8 cellular contexts compared by ENCODE assay signal in genomic region chr12:50103767-50104321, GRCh38. TPM values are rescaled to one million over a fixed set of nuclear protein-coding genes. Genes with fewer than 3 reads are reported as not detected.
A peak's percentile ranks its signal among the peaks of the same experiment; 100 is the strongest.
DNase-seq lines count a peak whose midpoint lies in the region; ATAC-seq and TF ChIP-seq lines count a peak whose summit lies in the region.

Gene GPD1, plus strand, starts transcription at chr12:50104008. Its CDS starts 43 bp downstream, at chr12:50104051.

- peaks cover 43% of the 10 kb centered on the region for H3K4me1 ChIP-seq in left ventricle myocardium inferior

- H3K9me3 ChIP-seq in left ventricle myocardium inferior (replicated peaks): no peaks in the 10 kb centered on the region

- H3K27ac ChIP-seq in adipose tissue (ENCODE audit: low read depth, low read length): no peak within 1 kb of the TSS
- H3K27ac ChIP-seq in left ventricle myocardium inferior (replicated peaks): peak within 1 kb of the TSS; percentile 66

- intact Hi-C loops in left ventricle myocardium inferior (cut with micrococcal nuclease): no loop called here
- intact Hi-C loops in CD14-positive monocyte (cut with micrococcal nuclease): no loop called here

- peak within 1 kb of the TSS; percentile 59 for H3K4me3 ChIP-seq in left ventricle myocardium inferior

- peaks cover 12% of the 10 kb centered on the region for H3K36me3 Mint-ChIP-seq in activated CD8-positive, alpha-beta memory T cell treated with anti-CD3 and anti-CD28 coated beads, Interleukin-2, amount 10 ng/mL, durations not matched to agents 7 days and 5 days
- H3K36me3 Mint-ChIP-seq in CD14-positive monocyte: peaks cover 24 to 30% of the 10 kb centered on the region in 2 donors

- no peaks in the 10 kb centered on the region for H3K4me1 Mint-ChIP-seq in activated CD8-positive, alpha-beta memory T cell treated with anti-CD3 and anti-CD28 coated beads, Interleukin-2, amount 10 ng/mL, durations not matched to agents 7 days and 5 days
- H3K4me1 Mint-ChIP-seq in CD14-positive monocyte: no peaks in the 10 kb centered on the region

- H3K27me3 ChIP-seq in left ventricle myocardium inferior (ENCODE audit: low read depth): no peaks in the 10 kb centered on the region

- peaks cover 20% of the 10 kb centered on the region for H3K36me3 ChIP-seq in left ventricle myocardium inferior

- TF ChIP-seq CTCF in left ventricle myocardium inferior (IDR thresholded peaks at IDR 0.05; ENCODE audit: borderline replicate concordance) (peak; percentile 16), CD14-positive monocyte (IDR thresholded peaks at IDR 0.05) (no peak)

- ATAC-seq in activated CD8-positive, alpha-beta memory T cell treated with anti-CD3 and anti-CD28 coated beads, Interleukin-2, amount 10 ng/mL, durations not matched to agents 7 days and 5 days: no peak

- 11 to 38% (median 37%) methylated on average over 13 of the region's 13 CpGs for WGBS in adipose tissue, 3 donors

- no peaks in the 10 kb centered on the region for H3K9me3 Mint-ChIP-seq in activated CD8-positive, alpha-beta memory T cell treated with anti-CD3 and anti-CD28 coated beads, Interleukin-2, amount 10 ng/mL, durations not matched to agents 7 days and 5 days (ENCODE audit: low read depth)
- H3K9me3 Mint-ChIP-seq in CD14-positive monocyte: peaks cover 0 to 2% (median 0%) of the 10 kb centered on the region in 7 donors

- H3K4me3 Mint-ChIP-seq in activated CD8-positive, alpha-beta memory T cell treated with anti-CD3 and anti-CD28 coated beads, Interleukin-2, amount 10 ng/mL, durations not matched to agents 7 days and 5 days: no peak within 1 kb of the TSS
- no peak within 1 kb of the TSS for H3K4me3 Mint-ChIP-seq in CD14-positive monocyte

- DNase-seq in D341Med (ENCODE audit: low spot score) (peak; percentile 91), NCI-H128 (lab: John Stamatoyannopoulos, UW; ENCODE audit: unreplicated experiment) (peak; percentile 77), left ventricle myocardium inferior (peak; percentile 73), putamen (ENCODE audit: low spot score) (peak; percentile 81), HCEC 1CT (no peak), CD14-positive monocyte (ENCODE audit: low spot score) (no peak)
- no peak for DNase-seq in activated CD8-positive, alpha-beta memory T cell treated with anti-CD3 and anti-CD28 coated beads, Interleukin-2, amount 10 ng/mL, durations not matched to agents 7 days and 5 days

- CTCF ChIA-PET in activated CD8-positive, alpha-beta memory T cell treated with anti-CD3 and anti-CD28 coated beads, Interleukin-2, amount 10 ng/mL, durations not matched to agents 7 days and 5 days (lab: Charles Lee): interaction anchor here (1.6 to 5.8 kb wide), 4 partner anchors 8 to 73 kb away, joined by 3 to 42 read pairs (median 10); partner anchors contain the start of gene COX14

- H3K27me3 Mint-ChIP-seq in activated CD8-positive, alpha-beta memory T cell treated with anti-CD3 and anti-CD28 coated beads, Interleukin-2, amount 10 ng/mL, durations not matched to agents 7 days and 5 days: no peaks in the 10 kb centered on the region
- peaks cover 3 to 5% (median 5%) of the 10 kb centered on the region in 3 donors for H3K27me3 Mint-ChIP-seq in CD14-positive monocyte (ENCODE audit: low read depth in 3 of 3)

- H3K27ac Mint-ChIP-seq in activated CD8-positive, alpha-beta memory T cell treated with anti-CD3 and anti-CD28 coated beads, Interleukin-2, amount 10 ng/mL, durations not matched to agents 7 days and 5 days: no peak within 1 kb of the TSS
- H3K27ac Mint-ChIP-seq in CD14-positive monocyte: peak within 1 kb of the TSS in 1 of 7 donors; percentile 6

RNA-seq across cellular contexts. Expression of gene GPD1, which starts in this region (rescaled TPM):
- polyA plus RNA-seq in adipose tissue (1,000 to 10,000 TPM in 1 of 3 donors, 100 to 1,000 TPM in 2; 119 to 1,308 (median 222) TPM), CD14-positive monocyte (not detected)
- 9.0 TPM for total RNA-seq in left ventricle myocardium inferior
- total RNA-seq in activated CD8-positive, alpha-beta memory T cell treated with anti-CD3 and anti-CD28 coated beads, Interleukin-2, amount 10 ng/mL, durations not matched to agents 7 days and 5 days: under 1 TPM in 1 of 2 experiments, not detected in 1; 0.30 TPM

Comparison
In these comparisons a context has a peak if more than half of its experiments do, and no peak if none do; other contexts are left out.
1. RNA of gene GPD1 (polyA plus RNA-seq): 119 to 1,308 TPM in adipose tissue; not detected in CD14-positive monocyte; every median in the first group is over 100 times any median in the second.
2. DNase-seq: peak in D341Med (single experiment), NCI-H128 (single experiment), left ventricle myocardium inferior (single experiment) and putamen (single experiment); none in activated CD8-positive, alpha-beta memory T cell treated with anti-CD3 and anti-CD28 coated beads, Interleukin-2, amount 10 ng/mL, durations not matched to agents 7 days and 5 days (single experiment), HCEC 1CT (single experiment) and CD14-positive monocyte (single experiment).